Comparison of ENCODE assay signal across 21 cellular contexts in the genomic region with DNA sequence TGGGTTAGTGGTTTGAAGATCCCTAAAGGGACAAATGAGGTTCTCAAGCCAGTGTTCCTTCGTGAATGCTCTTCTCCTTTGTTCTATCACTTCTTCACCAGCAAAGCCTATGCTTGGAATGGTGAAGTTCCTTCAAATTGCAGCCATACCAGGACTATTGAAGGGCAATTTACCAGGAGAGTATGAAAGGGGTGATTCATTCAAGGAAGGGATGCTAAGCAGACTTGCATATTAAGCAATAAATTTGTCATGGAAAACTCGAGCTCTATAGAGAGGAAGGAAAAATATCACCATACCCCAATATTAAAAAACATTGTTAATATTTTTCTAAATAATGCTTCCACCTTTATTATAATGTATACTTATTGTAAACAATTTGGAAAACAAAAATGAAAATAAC. TPM values are rescaled to one million over a fixed set of nuclear protein-coding genes. Genes with fewer than 3 reads are reported as not detected.
A peak's percentile ranks its signal among the peaks of the same experiment; 100 is the strongest.
DNase-seq lines count a peak whose midpoint lies in the region; ATAC-seq, FAIRE-seq and TF ChIP-seq lines count a peak whose summit lies in the region.
"Had no signal": no experiment of that assay in that cellular context is flagged by ENCODE, and none has a peak within 500 bp of the region (broad histone marks: within the 10 kb centered on the region; RNA-seq: fewer than 3 reads in every experiment).

No MANE protein-coding gene starts in this region.

- H3K9ac ChIP-seq in IMR-90 (ENCODE audit: low read depth, low read length) (no peak overlapping the region), astrocyte (ENCODE audit: low read length) (no peak overlapping the region), endodermal cell (ENCODE audit: extremely low read depth, low read length, poor library complexity, severe bottlenecking) (no peak overlapping the region)

- H3K4me3 ChIP-seq in IMR-90 (ENCODE audit: insufficient read depth, low read depth, low read length) (no peak overlapping the region), astrocyte (ENCODE audit: insufficient read depth, low read depth, low read length) (no peak overlapping the region), endodermal cell (ENCODE audit: low read length) (no peak overlapping the region)

- H2AFZ ChIP-seq in IMR-90 (replicated peaks; ENCODE audit: low read length, poor library complexity) (no peak overlapping the region), astrocyte (ENCODE audit: low read depth, low read length) (no peak overlapping the region)

- H4K91ac ChIP-seq in IMR-90 (ENCODE audit: insufficient read depth, low read depth, low read length) = no peak overlapping the region

- H3K4me3 Mint-ChIP-seq in astrocyte (ENCODE audit: unreplicated experiment) (no peak overlapping the region), endodermal cell (no peak overlapping the region)
- H3K4me3 Mint-ChIP-seq in activated T-helper 1 cell treated with anti-CD3 and anti-CD28 coated beads, Interleukin-12 subunit alpha, Interleukin-12 subunit beta, Interleukin-2, Interleukin-4 antibody, amounts not matched to agents 30 ng/mL and 10 ng/mL and 1 ng/mL, durations not matched to agents 14 hours and 24 hours and 36 hours = no peak overlapping the region
- H3K4me3 Mint-ChIP-seq: CD4-positive, alpha-beta T cell had no signal

- H2BK15ac ChIP-seq in IMR-90 (ENCODE audit: low read depth, low read length) = no peak overlapping the region

- H4K8ac ChIP-seq in IMR-90 (ENCODE audit: low read depth in 2 of 2, low read length in 2 of 2) = no peak overlapping the region

- no peak overlapping the region for H4K5ac ChIP-seq in IMR-90 (ENCODE audit: low read depth, low read length)

- no peak overlapping the region for H2BK20ac ChIP-seq in IMR-90 (ENCODE audit: low read depth, low read length)

- H3K4ac ChIP-seq in IMR-90 (ENCODE audit: low read depth, low read length) = no peak overlapping the region

- CTCF ChIA-PET in IMR-90 (lab: Yijun Ruan, JAX) = no interaction called here

- intact Hi-C loops in IMR-90 (cut with micrococcal nuclease) = no loop called here
- intact Hi-C loops in activated T-helper 1 cell treated with anti-CD3 and anti-CD28 coated beads, Interleukin-12 subunit alpha, Interleukin-12 subunit beta, Interleukin-2, Interleukin-4 antibody, amounts not matched to agents 30 ng/mL and 10 ng/mL and 1 ng/mL, durations not matched to agents 14 hours and 24 hours and 36 hours (cut with micrococcal nuclease) = no loop called here

- H3K79me1 ChIP-seq in IMR-90 (ENCODE audit: low read depth in 1 of 2, low read length in 2 of 2) = no peaks in the 10 kb centered on the region

- H3K27me3 Mint-ChIP-seq in astrocyte (ENCODE audit: low read depth, unreplicated experiment) (no peaks in the 10 kb centered on the region), endodermal cell (ENCODE audit: insufficient read depth) (peaks cover 16% of the 10 kb centered on the region)
- peaks cover 21% of the 10 kb centered on the region for H3K27me3 Mint-ChIP-seq in activated T-helper 1 cell treated with anti-CD3 and anti-CD28 coated beads, Interleukin-12 subunit alpha, Interleukin-12 subunit beta, Interleukin-2, Interleukin-4 antibody, amounts not matched to agents 30 ng/mL and 10 ng/mL and 1 ng/mL, durations not matched to agents 14 hours and 24 hours and 36 hours (ENCODE audit: insufficient read depth)

- no peaks in the 10 kb centered on the region for H3K36me3 ChIP-seq in IMR-90 (ENCODE audit: control insufficient read depth, insufficient read depth, low read length)
- H3K36me3 ChIP-seq in astrocyte (ENCODE audit: insufficient read depth, low read length) = no peaks in the 10 kb centered on the region
- no peaks in the 10 kb centered on the region for H3K36me3 ChIP-seq in endodermal cell (ENCODE audit: control insufficient read depth, insufficient read depth, low read length)

- H3K23ac ChIP-seq in IMR-90 (ENCODE audit: low read depth, low read length) = no peak overlapping the region

- BruUV-seq in IMR-90 (replicated peaks; lab: Mats Ljungman, UMichigan) = no TSS peak

- no peaks in the 10 kb centered on the region for H3K4me1 ChIP-seq in IMR-90 (ENCODE audit: control insufficient read depth, insufficient read depth, low read length)
- H3K4me1 ChIP-seq in astrocyte (ENCODE audit: insufficient read depth, low read length) = no peaks in the 10 kb centered on the region
- no peaks in the 10 kb centered on the region for H3K4me1 ChIP-seq in endodermal cell (ENCODE audit: control insufficient read depth, insufficient read depth, low read length)

- no peak overlapping the region for H3K56ac ChIP-seq in IMR-90 (ENCODE audit: extremely low read depth, insufficient read depth, low read length)

- TF ChIP-seq CTCF in IMR-90 (conservative IDR thresholded peaks at IDR 0.05; ENCODE audit: low read depth, low read length) (no peak), astrocyte (IDR thresholded peaks at IDR 0.05; ENCODE audit: insufficient read depth, low read depth, low read length) (no peak), endodermal cell (conservative IDR thresholded peaks at IDR 0.05) (no peak)

- H3K36me3 Mint-ChIP-seq in astrocyte (ENCODE audit: low read depth, unreplicated experiment) (no peaks in the 10 kb centered on the region), endodermal cell (ENCODE audit: low read depth) (no peaks in the 10 kb centered on the region)
- peaks cover 12% of the 10 kb centered on the region for H3K36me3 Mint-ChIP-seq in activated T-helper 1 cell treated with anti-CD3 and anti-CD28 coated beads, Interleukin-12 subunit alpha, Interleukin-12 subunit beta, Interleukin-2, Interleukin-4 antibody, amounts not matched to agents 30 ng/mL and 10 ng/mL and 1 ng/mL, durations not matched to agents 14 hours and 24 hours and 36 hours (ENCODE audit: low read depth)

- DNase-seq in AG20443 (ENCODE audit: low spot score) (peak; percentile 21), IMR-90 (peak; percentile 15), astrocyte (ENCODE audit: low read depth) (peak; percentile 14), kidney tubule cell (ENCODE audit: low spot score) (peak; percentile 39), NCI-H345 (lab: John Stamatoyannopoulos, UW) (no peak), endodermal cell (no peak)
- no peak for DNase-seq in stimulated activated CD4-positive, alpha-beta T cell treated with anti-CD3 and anti-CD28 coated beads, Interleukin-2, amount 100 ng/mL, for 24 hours
- DNase-seq in activated T-helper 1 cell treated with anti-CD3 and anti-CD28 coated beads, Interleukin-12 subunit alpha, Interleukin-12 subunit beta, Interleukin-2, Interleukin-4 antibody, amounts not matched to agents 30 ng/mL and 10 ng/mL and 1 ng/mL, durations not matched to agents 14 hours and 24 hours and 36 hours (ENCODE audit: low spot score) = no peak
- DNase-seq: Caco-2; CD4-positive, alpha-beta T cell; DMS 273 treated with DMSO at 0.1 percent for 48 hours; DMS79 treated with DMSO at 0.1 percent for 48 hours; GOT3; HCEC 1CT; KG1; NCI-H1436 treated with DMSO at 0.1 percent for 48 hours; NCI-H446 treated with DMSO at 0.1 percent for 48 hours; PC-3; Right ventricle myocardium superior had no signal

- ATAC-seq in IMR-90 (ENCODE audit: low read depth) = no peak
- ATAC-seq: PC-3 had no signal

- H3K27ac Mint-ChIP-seq in astrocyte (ENCODE audit: unreplicated experiment) (no peak overlapping the region), endodermal cell (no peak overlapping the region)
- no peak overlapping the region for H3K27ac Mint-ChIP-seq in activated T-helper 1 cell treated with anti-CD3 and anti-CD28 coated beads, Interleukin-12 subunit alpha, Interleukin-12 subunit beta, Interleukin-2, Interleukin-4 antibody, amounts not matched to agents 30 ng/mL and 10 ng/mL and 1 ng/mL, durations not matched to agents 14 hours and 24 hours and 36 hours
- H3K27ac Mint-ChIP-seq: CD4-positive, alpha-beta T cell had no signal

- H3K18ac ChIP-seq in IMR-90 (ENCODE audit: low read depth, low read length) = no peak overlapping the region

- TF ChIP-seq RAD21 in IMR-90 (IDR thresholded peaks at IDR 0.05; ENCODE audit: low read length) = no peak

- H2BK5ac ChIP-seq in IMR-90 (ENCODE audit: low read depth, low read length, poor library complexity, severe bottlenecking) = no peak overlapping the region

- in situ Hi-C loops in IMR-90 (cut with MboI; ENCODE audit: low sequenced_read_pairs) = no loop called here

- WGBS in IMR-90 (ENCODE audit: extremely low coverage in 2 of 2, insufficient read length in 1 of 2), 2 experiments = no CpG with 5 or more reads among the region's 2 CpGs
- WGBS in endodermal cell (ENCODE audit: insufficient coverage in 1 of 2, insufficient read length in 1 of 2), 2 experiments = 93% methylated on average over 1 of the region's 2 CpGs; no CpG with 5 or more reads in 1 of the 2 experiments

- H3K14ac ChIP-seq in IMR-90 (replicated peaks; ENCODE audit: low read depth, low read length) = no peak overlapping the region

- FAIRE-seq in astrocyte (lab: Jason Lieb, UNC) = no peak
- FAIRE-seq: A204.1, GM12891 had no signal

- H3K79me2 ChIP-seq in astrocyte (ENCODE audit: insufficient read depth, low read length) = no peaks in the 10 kb centered on the region

- H4K20me1 ChIP-seq in IMR-90 (ENCODE audit: insufficient read depth, low read length) = no peaks in the 10 kb centered on the region
- H4K20me1 ChIP-seq in astrocyte (ENCODE audit: insufficient read depth, low read length) = no peaks in the 10 kb centered on the region

- H3K9me1 ChIP-seq in IMR-90 (ENCODE audit: insufficient read depth, low read length) = no peaks in the 10 kb centered on the region

- no peak overlapping the region for H3K27ac ChIP-seq in IMR-90 (ENCODE audit: insufficient read depth, low read length)
- no peak overlapping the region for H3K27ac ChIP-seq in astrocyte (ENCODE audit: low read depth, low read length)
- H3K27ac ChIP-seq in endodermal cell (ENCODE audit: low read depth, low read length) = no peak overlapping the region

- no peak overlapping the region for H2AK5ac ChIP-seq in IMR-90 (ENCODE audit: low read depth, low read length)

- H2BK120ac ChIP-seq in IMR-90 (ENCODE audit: low read depth, low read length) = no peak overlapping the region

- H3K9me3 ChIP-seq in IMR-90 (ENCODE audit: control insufficient read depth, insufficient read depth, low read length) (no peaks in the 10 kb centered on the region), astrocyte (ENCODE audit: insufficient read depth, low read depth, low read length) (no peaks in the 10 kb centered on the region), endodermal cell (ENCODE audit: control insufficient read depth, low read length) (no peaks in the 10 kb centered on the region)
- H3K9me3 ChIP-seq: Caco-2 had no signal

- TF ChIP-seq POLR2A in IMR-90 (IDR thresholded peaks at IDR 0.05; ENCODE audit: low read depth, low read length) = no peak

- H3K9me3 Mint-ChIP-seq in astrocyte (ENCODE audit: unreplicated experiment) = no peaks in the 10 kb centered on the region
- no peaks in the 10 kb centered on the region for H3K9me3 Mint-ChIP-seq in activated T-helper 1 cell treated with anti-CD3 and anti-CD28 coated beads, Interleukin-12 subunit alpha, Interleukin-12 subunit beta, Interleukin-2, Interleukin-4 antibody, amounts not matched to agents 30 ng/mL and 10 ng/mL and 1 ng/mL, durations not matched to agents 14 hours and 24 hours and 36 hours
- H3K9me3 Mint-ChIP-seq in endodermal cell = no peaks in the 10 kb centered on the region
- H3K9me3 Mint-ChIP-seq: CD4-positive, alpha-beta T cell had no signal

- H3K4me1 Mint-ChIP-seq in astrocyte (ENCODE audit: low read depth, unreplicated experiment) (peaks cover 18% of the 10 kb centered on the region), endodermal cell (no peaks in the 10 kb centered on the region)
- no peaks in the 10 kb centered on the region for H3K4me1 Mint-ChIP-seq in activated T-helper 1 cell treated with anti-CD3 and anti-CD28 coated beads, Interleukin-12 subunit alpha, Interleukin-12 subunit beta, Interleukin-2, Interleukin-4 antibody, amounts not matched to agents 30 ng/mL and 10 ng/mL and 1 ng/mL, durations not matched to agents 14 hours and 24 hours and 36 hours (ENCODE audit: low read depth)

- POLR2A ChIA-PET in IMR-90 (lab: Charles Lee; ENCODE audit: unreplicated experiment) = no interaction called here

- H3K4me2 ChIP-seq in IMR-90 (ENCODE audit: low read depth, low read length) (no peak overlapping the region), astrocyte (ENCODE audit: low read length) (no peak overlapping the region)

- dilution Hi-C loops in IMR-90 (cut with HindIII; ENCODE audit: low sequenced_read_pairs, unreplicated experiment) = no loop called here

- no peak overlapping the region for H2AK9ac ChIP-seq in IMR-90 (replicated peaks; ENCODE audit: low read depth, low read length, poor library complexity)

- H3K27me3 ChIP-seq in IMR-90 (ENCODE audit: control insufficient read depth, insufficient read depth, low read length) (no peaks in the 10 kb centered on the region), astrocyte (ENCODE audit: insufficient read depth, low read length) (no peaks in the 10 kb centered on the region), endodermal cell (ENCODE audit: control insufficient read depth, insufficient read depth, low read length, poor library complexity, severe bottlenecking) (peaks cover 75% of the 10 kb centered on the region)

RNA-seq across cellular contexts. Expression of a gene that starts 9.3 kb away (rescaled TPM):
- total RNA-seq in IMR-90 (2012; rRNA removed) (60.6 and 61.4 TPM in 2 replicates), astrocyte (40.9 and 43.5 TPM in 2 replicates), endodermal cell (10 to 100 TPM; 38.3 to 45.6 TPM)
- 14.7 and 19.6 TPM in 2 replicates for polyA plus RNA-seq in IMR-90 (2012; rRNA removed)
- polyA plus RNA-seq in IMR-90 (2012; cell fraction: cytosol; rRNA removed) = 2.8 and 6.8 TPM in 2 replicates
- 3.2 and 16.4 TPM in 2 replicates for polyA plus RNA-seq in IMR-90 (2012; cell fraction: nucleus; rRNA removed; ENCODE audit: low replicate concordance)
- total RNA-seq in activated T-helper 1 cell treated with anti-CD3 and anti-CD28 coated beads, Interleukin-12 subunit alpha, Interleukin-12 subunit beta, Interleukin-2, Interleukin-4 antibody, amounts not matched to agents 30 ng/mL and 10 ng/mL and 1 ng/mL, durations not matched to agents 14 hours and 24 hours and 36 hours = 42.7 and 47.1 TPM in 2 replicates
- 35.3 TPM for polyA plus RNA-seq in endodermal cell (2013, experiment 1 of 2)
- polyA plus RNA-seq in endodermal cell (2013, experiment 2 of 2) = 34.2 TPM

Comparison
In these comparisons a context has a peak if more than half of its experiments do, and no peak if none do; other contexts are left out.
1. DNase-seq: peak in AG20443 (single experiment), IMR-90 (single experiment), astrocyte (single experiment) and kidney tubule cell (single experiment); none in stimulated activated CD4-positive, alpha-beta T cell treated with anti-CD3 and anti-CD28 coated beads, Interleukin-2, amount 100 ng/mL, for 24 hours (0 of 2), activated T-helper 1 cell treated with anti-CD3 and anti-CD28 coated beads, Interleukin-12 subunit alpha, Interleukin-12 subunit beta, Interleukin-2, Interleukin-4 antibody, amounts not matched to agents 30 ng/mL and 10 ng/mL and 1 ng/mL, durations not matched to agents 14 hours and 24 hours and 36 hours (single experiment), NCI-H345 (single experiment) and endodermal cell (single experiment).